Comparison of ENCODE assay signal across 1 cellular context in the genomic region with DNA sequence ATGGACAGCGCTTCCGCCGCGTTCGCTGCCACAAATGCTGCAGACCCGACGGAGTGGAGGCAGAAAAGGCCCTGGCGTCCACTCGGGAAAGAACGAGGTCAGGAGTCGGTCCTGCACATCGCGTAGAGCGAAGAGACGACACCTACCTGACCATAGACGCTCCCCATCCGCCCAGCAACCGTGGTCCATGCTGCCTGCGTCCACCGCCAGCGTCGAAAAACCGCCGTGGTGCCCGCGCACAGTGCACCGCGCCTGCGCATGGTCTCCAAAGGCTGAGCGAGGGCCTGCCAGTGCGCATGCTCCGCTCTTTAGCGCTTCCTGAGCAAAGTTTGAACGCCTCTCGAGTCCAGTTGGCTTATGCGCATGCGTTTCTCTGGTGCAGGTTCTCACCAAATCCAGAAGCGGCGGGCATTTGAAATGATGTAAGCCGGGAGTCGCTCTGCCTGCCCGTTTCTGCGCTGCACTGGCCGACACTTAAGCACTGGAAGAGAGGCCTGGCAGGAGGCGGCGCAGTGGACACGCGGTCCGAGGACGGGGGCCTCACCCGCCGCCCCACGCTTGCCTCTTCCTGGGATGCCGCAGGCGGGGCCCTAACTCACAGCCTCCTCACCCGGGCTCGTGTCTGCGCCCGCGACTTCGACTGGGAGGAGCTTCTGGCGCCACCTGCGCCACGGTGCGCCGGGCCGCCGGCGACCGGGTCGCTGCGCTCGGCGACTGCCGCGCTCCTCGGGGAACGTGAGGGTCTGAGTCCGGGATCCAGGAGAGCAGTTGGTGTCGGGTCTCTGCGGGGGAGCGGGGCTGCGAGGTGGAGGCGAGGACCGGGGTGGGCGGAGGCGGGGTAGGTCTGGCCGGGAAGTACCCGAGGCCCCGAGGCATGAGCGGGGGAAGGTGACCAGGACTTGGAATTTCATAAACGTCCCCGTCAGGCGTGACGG.
TF ChIP-seq lines count a peak whose summit lies in the region.

A gene with protein sequence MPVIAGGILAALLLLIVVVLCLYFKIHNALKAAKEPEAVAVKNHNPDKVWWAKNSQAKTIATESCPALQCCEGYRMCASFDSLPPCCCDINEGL (minus strand): TSS at position 243 of the 935 bp plus-strand sequence. CDS start 29,066 bp downstream, outside the sequence.

TF ChIP-seq in liver, 16 proteins besides CTCF, POLR2A, EP300 and RAD21 (continued from another document):
- TF ChIP-seq, protein P1, sequence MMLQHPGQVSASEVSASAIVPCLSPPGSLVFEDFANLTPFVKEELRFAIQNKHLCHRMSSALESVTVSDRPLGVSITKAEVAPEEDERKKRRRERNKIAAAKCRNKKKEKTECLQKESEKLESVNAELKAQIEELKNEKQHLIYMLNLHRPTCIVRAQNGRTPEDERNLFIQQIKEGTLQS (IDR thresholded peaks at IDR 0.05): no peak
- TF ChIP-seq FOXA1 (IDR thresholded peaks at IDR 0.05): no peak
- TF ChIP-seq, protein P2, sequence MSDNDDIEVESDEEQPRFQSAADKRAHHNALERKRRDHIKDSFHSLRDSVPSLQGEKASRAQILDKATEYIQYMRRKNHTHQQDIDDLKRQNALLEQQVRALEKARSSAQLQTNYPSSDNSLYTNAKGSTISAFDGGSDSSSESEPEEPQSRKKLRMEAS (IDR thresholded peaks at IDR 0.05): peak; percentile 95
